Comparison of ENCODE assay signal across 27 cellular contexts in genomic region chr11:97905101-97905500, GRCh38.
"Had no signal": no experiment of that assay in that cellular context is flagged by ENCODE, and none has a peak within 500 bp of the region (broad histone marks: within the 10 kb centered on the region; RNA-seq: fewer than 3 reads in every experiment).

No MANE protein-coding gene starts in this region.

- DNase-seq: natural killer cell; occipital lobe; ovary; posterior cingulate gyrus; psoas muscle; right cardiac atrium; right lobe of liver; sigmoid colon; small intestine; stimulated activated CD4-positive, alpha-beta T cell treated with anti-CD3 and anti-CD28 coated beads, Interleukin-15, amount 100 ng/mL, for 24 hours; stimulated activated CD4-positive, alpha-beta T cell treated with anti-CD3 and anti-CD28 coated beads, Interleukin-2, amount 100 ng/mL, for 24 hours; stimulated activated CD4-positive, alpha-beta T cell treated with anti-CD3 and anti-CD28 coated beads, Interleukin-2, amount 100 ng/mL, for 48 hours; stimulated activated CD4-positive, alpha-beta T cell treated with anti-CD3 and anti-CD28 coated beads, Interleukin-4, amount 100 ng/mL, for 24 hours; stimulated activated naive B cell treated with anti-CD40 and anti-IgM and Interleukin-4, amounts not matched to agents 10 μg/mL and 1 μg/mL and 100 μg/mL, for 72 hours; stimulated activated naive CD4-positive, alpha-beta T cell treated with Interleukin-2 at 50 U/mL for 16 hours; stomach; thyroid gland; trophoblast cell; upper lobe of left lung had no signal

- H3K4me3 ChIP-seq: neural progenitor cell, ovary, psoas muscle, right lobe of liver, sigmoid colon, stomach, thoracic aorta, thyroid gland, tibial nerve, upper lobe of left lung, vagina had no signal

- H3K9me3 Mint-ChIP-seq: nephron, neural progenitor cell had no signal

- H3K27ac Mint-ChIP-seq: natural killer cell; nephron; neural progenitor cell; progenitor cell of endocrine pancreas; stimulated activated effector memory CD8-positive, alpha-beta T cell treated with anti-CD3 and anti-CD28 coated beads, Interleukin-12 subunit alpha, Interleukin-12 subunit beta, amount 100 ng/mL, for 72 hours; stimulated activated naive B cell treated with anti-CD40 and anti-IgM and Interleukin-4, amounts not matched to agents 10 μg/mL and 1 μg/mL and 100 μg/mL, for 72 hours; stimulated activated naive CD8-positive, alpha-beta T cell treated with anti-CD3 and anti-CD28 coated beads, Interleukin-15, Interleukin-2, amounts not matched to agents 100 ng/mL and 50 ng/mL, for 24 hours had no signal

- ATAC-seq: natural killer cell; psoas muscle; right cardiac atrium; right lobe of liver; stimulated activated effector memory CD8-positive, alpha-beta T cell treated with anti-CD3 and anti-CD28 coated beads, Interleukin-12 subunit alpha, Interleukin-12 subunit beta, amount 100 ng/mL, for 72 hours; stimulated activated naive B cell treated with anti-CD40 and anti-IgM and Interleukin-4, amounts not matched to agents 10 μg/mL and 1 μg/mL and 100 μg/mL, for 72 hours had no signal

- H3K4me1 Mint-ChIP-seq: natural killer cell; neural progenitor cell; stimulated activated effector memory CD8-positive, alpha-beta T cell treated with anti-CD3 and anti-CD28 coated beads, Interleukin-12 subunit alpha, Interleukin-12 subunit beta, amount 100 ng/mL, for 72 hours; stimulated activated naive B cell treated with anti-CD40 and anti-IgM and Interleukin-4, amounts not matched to agents 10 μg/mL and 1 μg/mL and 100 μg/mL, for 72 hours had no signal

- H3K27me3 Mint-ChIP-seq: progenitor cell of endocrine pancreas; stimulated activated naive B cell treated with anti-CD40 and anti-IgM and Interleukin-4, amounts not matched to agents 10 μg/mL and 1 μg/mL and 100 μg/mL, for 72 hours; stimulated activated naive CD8-positive, alpha-beta T cell treated with anti-CD3 and anti-CD28 coated beads, Interleukin-15, Interleukin-2, amounts not matched to agents 100 ng/mL and 50 ng/mL, for 24 hours had no signal

- H3K36me3 Mint-ChIP-seq: neural progenitor cell; stimulated activated effector memory CD8-positive, alpha-beta T cell treated with anti-CD3 and anti-CD28 coated beads, Interleukin-12 subunit alpha, Interleukin-12 subunit beta, amount 100 ng/mL, for 72 hours; stimulated activated naive B cell treated with anti-CD40 and anti-IgM and Interleukin-4, amounts not matched to agents 10 μg/mL and 1 μg/mL and 100 μg/mL, for 72 hours had no signal

- H3K4me3 Mint-ChIP-seq: natural killer cell; nephron; neural progenitor cell; stimulated activated effector memory CD8-positive, alpha-beta T cell treated with anti-CD3 and anti-CD28 coated beads, Interleukin-12 subunit alpha, Interleukin-12 subunit beta, amount 100 ng/mL, for 72 hours; stimulated activated naive B cell treated with anti-CD40 and anti-IgM and Interleukin-4, amounts not matched to agents 10 μg/mL and 1 μg/mL and 100 μg/mL, for 72 hours; stimulated activated naive CD8-positive, alpha-beta T cell treated with anti-CD3 and anti-CD28 coated beads, Interleukin-15, Interleukin-2, amounts not matched to agents 100 ng/mL and 50 ng/mL, for 24 hours had no signal
